Comparison of ENCODE assay signal across 18 cellular contexts in genomic region chr2:56515399-56515798, GRCh38.
"Had no signal": no experiment of that assay in that cellular context is flagged by ENCODE, and none has a peak within 500 bp of the region (broad histone marks: within the 10 kb centered on the region; RNA-seq: fewer than 3 reads in every experiment).

No MANE protein-coding gene starts in this region.

- H3K27ac ChIP-seq: adrenal gland, ovary, psoas muscle, right atrium auricular region, spleen, testis, vagina had no signal

- H3K9me3 ChIP-seq: adrenal gland, ovary, psoas muscle, right atrium auricular region, spleen, testis, vagina had no signal

- H3K4me3 ChIP-seq: adrenal gland, ovary, psoas muscle, right atrium auricular region, spleen, testis, vagina had no signal

- FAIRE-seq: astrocyte, colon, frontal cortex had no signal

- DNase-seq: activated T-cell treated with anti-CD3 and anti-CD28 coated beads, Interleukin-2, amount 50 U/mL, for 24 hours; adrenal gland; effector memory CD4-positive, alpha-beta T cell; hippocampal formation; left ventricle myocardium superior; mammary epithelial cell; naive thymus-derived CD8-positive, alpha-beta T cell; ovary; psoas muscle; spleen; stimulated activated CD4-positive, alpha-beta T cell treated with anti-CD3 and anti-CD28 coated beads, Interleukin-4, amount 100 ng/mL, for 1 hour; stimulated activated naive CD4-positive, alpha-beta T cell; testis had no signal

- H3K36me3 ChIP-seq: adrenal gland, ovary, right atrium auricular region, spleen, vagina had no signal

- H3K4me1 ChIP-seq: adrenal gland, psoas muscle, right atrium auricular region, spleen, testis, vagina had no signal
